20 cellular contexts compared by ENCODE assay signal in the genomic region with DNA sequence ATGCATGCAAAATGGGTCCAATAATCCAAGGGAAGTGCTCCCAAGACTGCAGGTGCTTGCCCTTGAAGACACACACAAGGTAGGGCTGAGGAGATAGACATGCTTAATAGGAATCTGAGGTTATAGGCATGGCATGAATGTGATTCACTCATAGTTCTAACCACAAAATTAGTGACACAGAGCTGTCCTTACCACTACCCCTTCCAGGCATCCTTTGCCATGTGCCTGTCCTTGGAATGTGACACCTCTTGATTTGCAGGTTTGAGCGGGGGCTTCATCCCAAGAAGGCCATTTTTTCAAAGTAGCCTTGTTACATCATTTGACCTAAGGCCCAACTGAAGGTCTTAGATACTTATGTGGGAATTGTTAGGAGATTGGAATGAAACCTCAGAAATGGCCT.
"Had no signal": no experiment of that assay in that cellular context is flagged by ENCODE, and none has a peak within 500 bp of the region (broad histone marks: within the 10 kb centered on the region; RNA-seq: fewer than 3 reads in every experiment).

No MANE protein-coding gene starts in this region.

- FAIRE-seq: astrocyte, colon, kidney, TTC549 had no signal

- H3K27ac ChIP-seq: adrenal gland, heart right ventricle, left lung, neural progenitor cell, prostate gland had no signal

- H3K4me1 ChIP-seq: adrenal gland, heart right ventricle, left lung, neural progenitor cell, prostate gland had no signal

- H3K9me3 ChIP-seq: adrenal gland, left lung, prostate gland had no signal

- ATAC-seq: activated T-helper 17 cell treated with anti-CD3 and anti-CD28 coated beads, Interleukin-2, amount 50 U/mL, for 72 hours; heart right ventricle; left lung; naive thymus-derived CD8-positive, alpha-beta T cell; stimulated activated naive CD8-positive, alpha-beta T cell treated with anti-CD3 and anti-CD28 coated beads, Interleukin-15, Interleukin-2, amounts not matched to agents 100 U/mL and 50 U/mL, for 24 hours had no signal

- DNase-seq: activated CD4-positive, alpha-beta T cell treated with anti-CD3 and anti-CD28 coated beads, Interleukin-2, amount 50 U/mL, for 4 hours; activated CD8-positive, alpha-beta memory T cell treated with anti-CD3 and anti-CD28 coated beads for 24 hours; activated CD8-positive, alpha-beta memory T cell treated with anti-CD3 and anti-CD28 coated beads, Interleukin-2, amount 50 U/mL, for 4 hours; activated T-cell treated with anti-CD3 and anti-CD28 coated beads, Interleukin-2, amount 50 U/mL, for 24 hours; adrenal gland; effector memory CD4-positive, alpha-beta T cell; heart right ventricle; kidney; left lung; naive thymus-derived CD8-positive, alpha-beta T cell; stimulated activated CD4-positive, alpha-beta T cell treated with anti-CD3 and anti-CD28 coated beads, Interleukin-4, amount 100 ng/mL, for 4 hours; stimulated activated naive CD8-positive, alpha-beta T cell treated with anti-CD3 and anti-CD28 coated beads, Interleukin-15, Interleukin-2, amounts not matched to agents 100 U/mL and 50 U/mL, for 24 hours; T-helper 1 cell had no signal

- H3K27me3 ChIP-seq: adrenal gland, heart right ventricle, left lung, neural progenitor cell had no signal

- H3K36me3 ChIP-seq: adrenal gland, heart right ventricle, left lung, neural progenitor cell, prostate gland had no signal

- H3K4me3 ChIP-seq: adrenal gland, heart right ventricle, left lung, lung, neural progenitor cell, prostate gland had no signal
